9 cellular contexts compared by ENCODE assay signal in the genomic region with DNA sequence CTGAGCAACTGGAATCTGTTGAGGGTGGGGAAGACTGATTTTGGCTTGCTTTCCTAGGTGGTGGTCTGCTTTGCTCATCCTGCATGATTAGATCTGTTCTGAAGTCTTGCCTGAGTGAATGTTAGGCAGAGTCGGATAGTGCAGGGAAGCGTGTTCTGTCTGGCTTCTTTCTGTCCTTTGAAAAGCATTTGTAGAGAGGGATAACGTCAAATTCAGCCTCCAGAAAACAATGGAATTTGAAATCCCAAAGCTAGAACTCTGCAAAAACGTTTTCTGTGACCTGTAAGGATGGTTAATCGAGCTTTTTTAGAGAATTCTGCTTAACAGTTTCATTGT. TPM values are rescaled to one million over a fixed set of nuclear protein-coding genes. Genes with fewer than 3 reads are reported as not detected.
DNase-seq lines count a peak whose midpoint lies in the region; ATAC-seq, FAIRE-seq and TF ChIP-seq lines count a peak whose summit lies in the region.
"Had no signal": no experiment of that assay in that cellular context is flagged by ENCODE, and none has a peak within 500 bp of the region (broad histone marks: within the 10 kb centered on the region; RNA-seq: fewer than 3 reads in every experiment).

No MANE protein-coding gene starts in this region.

- H4K20me1 ChIP-seq in astrocyte (ENCODE audit: insufficient read depth, low read length): peaks cover 11% of the 10 kb centered on the region

- no peaks in the 10 kb centered on the region for H3K9me3 Mint-ChIP-seq in astrocyte (ENCODE audit: unreplicated experiment)

- H3K4me1 ChIP-seq in astrocyte (ENCODE audit: insufficient read depth, low read length): peaks cover 5% of the 10 kb centered on the region
- H3K4me1 ChIP-seq in left lung: peaks cover 6 to 15% of the 10 kb centered on the region in 2 donors
- peaks cover 15% of the 10 kb centered on the region for H3K4me1 ChIP-seq in suprapubic skin

- no peak for TF ChIP-seq POLR2A in suprapubic skin (IDR thresholded peaks at IDR 0.05)

- WGBS in suprapubic skin: 18% methylated on average over 5 of the region's 5 CpGs

- H3K27ac ChIP-seq in astrocyte (ENCODE audit: low read depth, low read length): no peak overlapping the region
- no peak overlapping the region for H3K27ac ChIP-seq in left lung
- no peak overlapping the region for H3K27ac ChIP-seq in suprapubic skin
- H3K27ac ChIP-seq: 22Rv1 had no signal

- H2AFZ ChIP-seq in astrocyte (ENCODE audit: low read depth, low read length): peak overlapping the region; percentile 94

- DNase-seq in DMS79 treated with DMSO at 0.1 percent for 48 hours (lab: John Stamatoyannopoulos, UW): peak; percentile 21
- DNase-seq in DMS79 (lab: John Stamatoyannopoulos, UW): no peak
- no peak for DNase-seq in astrocyte (ENCODE audit: low read depth)
- DNase-seq in left lung: no peak
- no peak for DNase-seq in suprapubic skin (ENCODE audit: low spot score in 2 of 2)
- DNase-seq in NCI-H1092 treated with DMSO at 0.1 percent for 48 hours (lab: John Stamatoyannopoulos, UW): no peak

- TF ChIP-seq CTCF in astrocyte (IDR thresholded peaks at IDR 0.05; ENCODE audit: insufficient read depth, low read depth, low read length) (peak; percentile 2), left lung (IDR thresholded peaks at IDR 0.05) (no peak), suprapubic skin (IDR thresholded peaks at IDR 0.05) (no peak)

- intact Hi-C loops in left lung (cut with DNase I): loop anchor here in 1 of 2 donors (10.0 kb wide), 1 partner anchor 103 kb away; no protein-coding TSS in a partner anchor

- no peaks in the 10 kb centered on the region for H3K27me3 Mint-ChIP-seq in astrocyte (ENCODE audit: low read depth, unreplicated experiment)

- no peaks in the 10 kb centered on the region for H3K36me3 ChIP-seq in astrocyte (ENCODE audit: insufficient read depth, low read length)
- H3K36me3 ChIP-seq in left lung: no peaks in the 10 kb centered on the region
- H3K36me3 ChIP-seq in suprapubic skin: no peaks in the 10 kb centered on the region

- H3K4me3 ChIP-seq in astrocyte (ENCODE audit: insufficient read depth, low read depth, low read length): peak overlapping the region; percentile 86
- H3K4me3 ChIP-seq in left lung: peak overlapping the region; percentile 58 to 81
- peak overlapping the region; percentile 72 for H3K4me3 ChIP-seq in suprapubic skin

- TF ChIP-seq EP300 in suprapubic skin (IDR thresholded peaks at IDR 0.05): no peak

- no peaks in the 10 kb centered on the region for H3K36me3 Mint-ChIP-seq in astrocyte (ENCODE audit: low read depth, unreplicated experiment)

- FAIRE-seq in astrocyte (lab: Jason Lieb, UNC): no peak

- ATAC-seq in left lung: no peak
- ATAC-seq in GM19351 (IDR thresholded peaks at IDR 0.05; ENCODE audit: unreplicated experiment): no peak
- ATAC-seq in HG03139 (IDR thresholded peaks at IDR 0.05; ENCODE audit: unreplicated experiment): no peak

- no peaks in the 10 kb centered on the region for H3K9me3 ChIP-seq in astrocyte (ENCODE audit: insufficient read depth, low read depth, low read length)
- no peaks in the 10 kb centered on the region for H3K9me3 ChIP-seq in left lung
- H3K9me3 ChIP-seq in suprapubic skin: no peaks in the 10 kb centered on the region

- H3K4me3 Mint-ChIP-seq in astrocyte (ENCODE audit: unreplicated experiment): peak overlapping the region; percentile 97

- peaks cover 7% of the 10 kb centered on the region for H3K4me1 Mint-ChIP-seq in astrocyte (ENCODE audit: low read depth, unreplicated experiment)

- peak overlapping the region; percentile 91 for H3K9ac ChIP-seq in astrocyte (ENCODE audit: low read length)

- peaks cover 18% of the 10 kb centered on the region for H3K79me2 ChIP-seq in astrocyte (ENCODE audit: insufficient read depth, low read length)

- peak overlapping the region; percentile 81 for H3K27ac Mint-ChIP-seq in astrocyte (ENCODE audit: unreplicated experiment)

- peak overlapping the region; percentile 98 for H3K4me2 ChIP-seq in astrocyte (ENCODE audit: low read length)

- H3K27me3 ChIP-seq in astrocyte (ENCODE audit: insufficient read depth, low read length): no peaks in the 10 kb centered on the region
- H3K27me3 ChIP-seq in left lung: peaks cover 0 to 9% of the 10 kb centered on the region in 2 donors
- H3K27me3 ChIP-seq in suprapubic skin: no peaks in the 10 kb centered on the region

RNA-seq across cellular contexts. Expression of a gene that starts 1.4 kb away (rescaled TPM):
- 13.3 and 13.6 TPM in 2 replicates for total RNA-seq in astrocyte
- total RNA-seq in left lung: 10 to 100 TPM; 18.2 to 20.7 TPM
- total RNA-seq in suprapubic skin: 10 to 100 TPM; 16.1 to 18.9 (median 16.9) TPM
